Comparison of ENCODE assay signal across 23 cellular contexts in genomic region chr7:1966631-1967200, GRCh38.
DNase-seq lines count a peak whose midpoint lies in the region; ATAC-seq lines count a peak whose summit lies in the region.
"Had no signal": no experiment of that assay in that cellular context is flagged by ENCODE, and none has a peak within 500 bp of the region (broad histone marks: within the 10 kb centered on the region; RNA-seq: fewer than 3 reads in every experiment).

No MANE protein-coding gene starts in this region.

- no peak overlapping the region for H3K27ac ChIP-seq in neuronal stem cell (replicated peaks; ENCODE audit: low read length)
- H3K27ac ChIP-seq in trophoblast cell (ENCODE audit: low read depth, low read length): no peak overlapping the region
- H3K27ac ChIP-seq: BLaER1, prostate gland, SK-N-MC, suprapubic skin had no signal

- H2AFZ ChIP-seq in neuronal stem cell (ENCODE audit: low read length) (no peak overlapping the region), trophoblast cell (ENCODE audit: insufficient read depth, low read length, poor library complexity) (no peak overlapping the region)

- H3K36me3 Mint-ChIP-seq in T-helper 17 cell (ENCODE audit: low read depth): no peaks in the 10 kb centered on the region

- no peak overlapping the region for H2BK5ac ChIP-seq in neuronal stem cell (ENCODE audit: low read length)
- H2BK5ac ChIP-seq in trophoblast cell (ENCODE audit: low read depth, low read length, poor library complexity): no peak overlapping the region

- peaks cover 6% of the 10 kb centered on the region for H3K79me1 ChIP-seq in neuronal stem cell (ENCODE audit: low read depth, low read length)
- H3K79me1 ChIP-seq in trophoblast cell (ENCODE audit: low read length): no peaks in the 10 kb centered on the region

- no peak overlapping the region for H3K9ac ChIP-seq in neuronal stem cell (ENCODE audit: low read depth, low read length, poor library complexity)
- no peak overlapping the region for H3K9ac ChIP-seq in trophoblast cell (ENCODE audit: low read length)
- H3K9ac ChIP-seq: BLaER1 had no signal

- H3K4me2 ChIP-seq in neuronal stem cell (ENCODE audit: insufficient read depth, low read length, poor library complexity, severe bottlenecking) (no peak overlapping the region), trophoblast cell (ENCODE audit: low read length) (no peak overlapping the region)
- H3K4me2 ChIP-seq: smooth muscle cell had no signal

- H4K8ac ChIP-seq in neuronal stem cell (ENCODE audit: low read depth, low read length): no peak overlapping the region
- H4K8ac ChIP-seq in trophoblast cell (ENCODE audit: low read depth, low read length): no peak overlapping the region

- H3K14ac ChIP-seq in neuronal stem cell (ENCODE audit: low read length) (no peak overlapping the region), trophoblast cell (ENCODE audit: low read length) (no peak overlapping the region)

- H3K4me3 ChIP-seq in neuronal stem cell (ENCODE audit: low read length in 2 of 2) (no peak overlapping the region), trophoblast cell (ENCODE audit: low read depth, low read length) (no peak overlapping the region)
- H3K4me3 ChIP-seq: BLaER1, prostate gland, SK-N-MC, smooth muscle cell, suprapubic skin had no signal

- no peak overlapping the region for H3K4ac ChIP-seq in neuronal stem cell (ENCODE audit: low read length)
- H3K4ac ChIP-seq in trophoblast cell (ENCODE audit: low read depth, low read length): no peak overlapping the region

- no peak overlapping the region for H4K91ac ChIP-seq in neuronal stem cell (ENCODE audit: low read depth, low read length, poor library complexity)
- H4K91ac ChIP-seq in trophoblast cell (ENCODE audit: low read depth, low read length): no peak overlapping the region

- H3K36me3 ChIP-seq in neuronal stem cell (replicated peaks in 1 of 2; ENCODE audit: control insufficient read depth in 2 of 2, insufficient read depth in 2 of 2, low read length in 2 of 2) (peaks cover 10 to 16% of the 10 kb centered on the region in 2 donors), trophoblast cell (ENCODE audit: control insufficient read depth in 1 of 2, insufficient read depth in 2 of 2, low read length in 2 of 2) (peaks cover 5 to 9% of the 10 kb centered on the region in 2 experiments)
- H3K36me3 ChIP-seq: prostate gland had no signal

- no peak overlapping the region for H3K4me3 Mint-ChIP-seq in T-helper 17 cell
- H3K4me3 Mint-ChIP-seq: nephron had no signal

- ATAC-seq in T-helper 17 cell: no peak

- H3K27me3 ChIP-seq in neuronal stem cell (ENCODE audit: control insufficient read depth in 3 of 3, insufficient read depth in 3 of 3, low read depth in 1 of 3, low read length in 3 of 3): no peaks in the 10 kb centered on the region
- no peaks in the 10 kb centered on the region for H3K27me3 ChIP-seq in trophoblast cell (ENCODE audit: insufficient read depth, low read length)
- H3K27me3 ChIP-seq: BLaER1, suprapubic skin had no signal

- H3K23ac ChIP-seq in neuronal stem cell (ENCODE audit: low read depth, low read length, poor library complexity): peak overlapping the region; percentile 45
- H3K23ac ChIP-seq in trophoblast cell (ENCODE audit: low read length): no peak overlapping the region

- no peaks in the 10 kb centered on the region for H3K9me3 ChIP-seq in T-helper 17 cell (ENCODE audit: control insufficient read depth, low read length, poor library complexity, severe bottlenecking)
- peaks cover 0 to 5% of the 10 kb centered on the region in 2 donors for H3K9me3 ChIP-seq in neuronal stem cell (replicated peaks in 1 of 2; ENCODE audit: control insufficient read depth in 2 of 2, insufficient read depth in 1 of 2, low read depth in 1 of 2, low read length in 2 of 2)
- peaks cover 2% of the 10 kb centered on the region for H3K9me3 ChIP-seq in trophoblast cell (ENCODE audit: insufficient read depth, low read depth, low read length)
- H3K9me3 ChIP-seq: prostate gland, suprapubic skin had no signal

- H2BK15ac ChIP-seq in neuronal stem cell (ENCODE audit: low read length): no peak overlapping the region

- peak; percentile 43 for DNase-seq in NCI-H1092 treated with DMSO at 0.1 percent for 48 hours (lab: John Stamatoyannopoulos, UW)
- DNase-seq in NCI-H1092 (lab: John Stamatoyannopoulos, UW): no peak
- DNase-seq in NCI-H2029 treated with DMSO at 0.1 percent for 48 hours (lab: John Stamatoyannopoulos, UW): peak; percentile 96
- DNase-seq in T-helper 17 cell: no peak
- no peak for DNase-seq in neuronal stem cell (ENCODE audit: low spot score)
- no peak for DNase-seq in NK-92 (lab: John Stamatoyannopoulos, UW; ENCODE audit: unreplicated experiment)
- no peak for DNase-seq in NCI-H1436 (lab: John Stamatoyannopoulos, UW)
- no peak for DNase-seq in trophoblast cell
- DNase-seq: 8988T; activated CD4-positive, alpha-beta T cell treated with anti-CD3 and anti-CD28 coated beads for 1 hour; activated gamma-delta T cell treated with Interleukin-2 at 50 U/mL for 16 hours; anterior cingulate cortex; KG1; mesendoderm; NCI-H526; stimulated activated CD4-positive, alpha-beta T cell treated with anti-CD3 and anti-CD28 coated beads, Interleukin-4, amount 100 ng/mL, for 4 hours; T1000 had no signal

- H3K4me1 ChIP-seq in neuronal stem cell (ENCODE audit: control insufficient read depth in 2 of 2, insufficient read depth in 1 of 2, low read depth in 1 of 2, low read length in 2 of 2): peaks cover 0 to 7% of the 10 kb centered on the region in 2 donors
- H3K4me1 ChIP-seq in trophoblast cell (ENCODE audit: control insufficient read depth in 1 of 2, insufficient read depth in 2 of 2, low read length in 2 of 2): no peaks in the 10 kb centered on the region
- H3K4me1 ChIP-seq: prostate gland, suprapubic skin had no signal

- H2AK5ac ChIP-seq in neuronal stem cell (ENCODE audit: low read depth, low read length) (no peak overlapping the region), trophoblast cell (ENCODE audit: low read length) (no peak overlapping the region)

- H3K27me3 Mint-ChIP-seq in T-helper 17 cell: no peaks in the 10 kb centered on the region

- no peak overlapping the region for H2BK12ac ChIP-seq in neuronal stem cell (ENCODE audit: low read length)
- H2BK12ac ChIP-seq in trophoblast cell (ENCODE audit: low read length): no peak overlapping the region

- H3K18ac ChIP-seq in neuronal stem cell (ENCODE audit: low read length): peak overlapping the region; percentile 74
- no peak overlapping the region for H3K18ac ChIP-seq in trophoblast cell (ENCODE audit: low read length)

- H3K4me1 Mint-ChIP-seq in T-helper 17 cell: peaks cover 12% of the 10 kb centered on the region
- H3K4me1 Mint-ChIP-seq: nephron had no signal

- peak overlapping the region; percentile 29 for H3K27ac Mint-ChIP-seq in T-helper 17 cell
- H3K27ac Mint-ChIP-seq: nephron had no signal

- H2BK120ac ChIP-seq in neuronal stem cell (ENCODE audit: low read depth, low read length) (no peak overlapping the region), trophoblast cell (ENCODE audit: insufficient read depth, low read length, poor library complexity) (no peak overlapping the region)

- whole genome bisulfite sequencing in neuronal stem cell (ENCODE audit: extremely low coverage in 2 of 2, insufficient read length in 2 of 2, insufficient replicate concordance in 1 of 2), 2 donors: no CpG with 5 or more reads among the region's 26 CpGs
- WGBS in trophoblast cell (ENCODE audit: extremely low coverage, insufficient coverage, insufficient read length): no CpG with 5 or more reads among the region's 26 CpGs

- H3K79me2 ChIP-seq in trophoblast cell (ENCODE audit: control insufficient read depth, insufficient read depth, low read length, poor library complexity): no peaks in the 10 kb centered on the region

- no peak overlapping the region for H4K12ac ChIP-seq in trophoblast cell (ENCODE audit: low read depth, low read length)

Comparison
In these comparisons a context has a peak if more than half of its experiments do, and no peak if none do; other contexts are left out.
1. DNase-seq: peak in NCI-H1092 treated with DMSO at 0.1 percent for 48 hours (single experiment) and NCI-H2029 treated with DMSO at 0.1 percent for 48 hours (single experiment); none in NCI-H1092 (single experiment), T-helper 17 cell (0 of 3), neuronal stem cell (single experiment), NK-92 (single experiment), NCI-H1436 (single experiment) and trophoblast cell (0 of 2).